ENCODE assay signal across 8 cellular contexts in genomic region chr19:11090264-11091032, GRCh38. TPM values are rescaled to one million over a fixed set of nuclear protein-coding genes. Genes with fewer than 3 reads are reported as not detected.
DNase-seq lines count a peak whose midpoint lies in the region; ATAC-seq and TF ChIP-seq lines count a peak whose summit lies in the region.

No MANE protein-coding gene starts in this region.

- H3K36me3 Mint-ChIP-seq in nephron progenitor cell (ENCODE audit: low read depth), result peaks cover 28% of the 10 kb centered on the region

- TF ChIP-seq CTCF in nephron progenitor cell (IDR thresholded peaks at IDR 0.05), result no peak

- ATAC-seq in stimulated activated naive CD8-positive, alpha-beta T cell treated with anti-CD3 and anti-CD28 coated beads, Interleukin-15, Interleukin-2, amounts not matched to agents 100 U/mL and 50 U/mL, for 24 hours, result peak; percentile 94

- peak; percentile 99 for DNase-seq in Daoy (ENCODE audit: low read depth)
- peak; percentile 99 for DNase-seq in H7
- DNase-seq in MG63, result peak; percentile 99
- peak; percentile 92 to 97 for DNase-seq in SHP77 (lab: John Stamatoyannopoulos, UW)
- peak; percentile 94 for DNase-seq in activated gamma-delta T cell (lab: John Stamatoyannopoulos, UW)
- peak; percentile 93 for DNase-seq in fibroblast of the conjunctiva (ENCODE audit: low read depth)
- DNase-seq in nephron progenitor cell, result peak; percentile 96
- DNase-seq in stimulated activated naive CD8-positive, alpha-beta T cell treated with anti-CD3 and anti-CD28 coated beads, Interleukin-15, Interleukin-2, amounts not matched to agents 100 U/mL and 50 U/mL, for 24 hours, result peak; percentile 98

- peaks cover 50% of the 10 kb centered on the region for H3K4me1 Mint-ChIP-seq in nephron progenitor cell

- H3K4me3 Mint-ChIP-seq in nephron progenitor cell, result peak overlapping the region; percentile 89

- peak overlapping the region; percentile 99 for H3K27ac Mint-ChIP-seq in nephron progenitor cell

- H3K36me3 ChIP-seq in H7 (replicated peaks; ENCODE audit: control insufficient read depth, insufficient read depth, low read length) (peaks cover 20% of the 10 kb centered on the region), MG63 (peaks cover 50% of the 10 kb centered on the region)

- H3K27me3 ChIP-seq in H7 (ENCODE audit: control insufficient read depth, insufficient read depth, low read length), result no peaks in the 10 kb centered on the region
- H3K27me3 ChIP-seq in MG63, result no peaks in the 10 kb centered on the region

- no peaks in the 10 kb centered on the region for H3K9me3 Mint-ChIP-seq in nephron progenitor cell

- no peaks in the 10 kb centered on the region; the same call in 1 of the 2 replicates for H3K9me3 ChIP-seq in MG63

- H3K4me3 ChIP-seq in H7 (ENCODE audit: insufficient read depth, low read depth, low read length), result peak overlapping the region; percentile 96
- H3K4me3 ChIP-seq in MG63, result peak overlapping the region; percentile 96

- H3K27me3 Mint-ChIP-seq in nephron progenitor cell (ENCODE audit: low read depth, poor library complexity), result no peaks in the 10 kb centered on the region

RNA-seq across cellular contexts. Expression of gene LDLR, which starts 1.2 kb away (rescaled TPM):
- total RNA-seq in Daoy (2014; rRNA removed; shearing (Covaris generic)), result 68.3 and 72.5 TPM in 2 replicates
- 144 and 158 TPM in 2 replicates for total RNA-seq in H7 (2014; rRNA removed; shearing (Covaris generic))
- total RNA-seq in MG63 (2014; rRNA removed; shearing (Covaris generic); ENCODE audit: low replicate concordance), result 23.5 and 32.0 TPM in 2 replicates

Comparison
In these comparisons a context has a peak if more than half of its experiments do, and no peak if none do; other contexts are left out.
1. Peak in every context shown above with its lines: DNase-seq, ATAC-seq and H3K4me3 ChIP-seq.